Comparison of ENCODE assay signal across 17 cellular contexts in genomic region chr5:18270635-18271338, GRCh38.
DNase-seq lines count a peak whose midpoint lies in the region; ATAC-seq and TF ChIP-seq lines count a peak whose summit lies in the region.
"Had no signal": no experiment of that assay in that cellular context is flagged by ENCODE, and none has a peak within 500 bp of the region (broad histone marks: within the 10 kb centered on the region; RNA-seq: fewer than 3 reads in every experiment).

No MANE protein-coding gene starts in this region.

- DNase-seq in MCF 10A (ENCODE audit: unreplicated experiment) (peak; percentile 66), breast epithelium (ENCODE audit: low spot score in 2 of 2) (no peak), PC-3 (peak; percentile 23), choroid plexus epithelial cell (ENCODE audit: low read depth) (peak; percentile 10), NCI-H1436 (lab: John Stamatoyannopoulos, UW) (no peak), cardiac septum (ENCODE audit: low spot score) (no peak), hippocampal formation (lab: John Stamatoyannopoulos, UW) (no peak)
- DNase-seq in effector CD8-positive, alpha-beta T cell (lab: John Stamatoyannopoulos, UW) = no peak
- DNase-seq: CD8-positive, alpha-beta memory T cell; HFFc6; MG63; NCI-H1105; NCI-H1930; NCI-H524; RPMI8226 had no signal

- H3K27me3 ChIP-seq in breast epithelium (no peaks in the 10 kb centered on the region), PC-3 (ENCODE audit: low read length) (no peaks in the 10 kb centered on the region)
- H3K27me3 ChIP-seq: BLaER1 treated with 17β-estradiol and CSF1 and Interleukin-3, amounts not matched to agents 10 nM and 100 nM had no signal

- no peak overlapping the region for H3K4me2 ChIP-seq in PC-3 (ENCODE audit: low read length)
- H3K4me2 ChIP-seq: BLaER1 treated with 17β-estradiol and CSF1 and Interleukin-3, amounts not matched to agents 10 nM and 100 nM; KMS-11 had no signal

- H3K9me2 ChIP-seq in PC-3 (replicated peaks; ENCODE audit: low read length) = peaks cover 7% of the 10 kb centered on the region; the same call in 1 of the 2 replicates

- no peaks in the 10 kb centered on the region for H3K27me3 Mint-ChIP-seq in MCF 10A (ENCODE audit: insufficient read depth, unreplicated experiment)
- H3K27me3 Mint-ChIP-seq: CD8-positive, alpha-beta memory T cell had no signal

- no peaks in the 10 kb centered on the region for H3F3A ChIP-seq in PC-3 (ENCODE audit: low read length, unreplicated experiment)

- no peak overlapping the region for H3K27ac ChIP-seq in breast epithelium
- no peak overlapping the region for H3K27ac ChIP-seq in PC-3 (ENCODE audit: low read length)
- H3K27ac ChIP-seq: BLaER1 treated with 17β-estradiol and CSF1 and Interleukin-3, amounts not matched to agents 10 nM and 100 nM; KMS-11 had no signal

- no peak overlapping the region for H3K4me3 Mint-ChIP-seq in MCF 10A (ENCODE audit: unreplicated experiment)
- H3K4me3 Mint-ChIP-seq: CD8-positive, alpha-beta memory T cell; HFFc6 had no signal

- no TSS peak for BruUV-seq in MCF 10A (replicated peaks; lab: Mats Ljungman, UMichigan)
- no TSS peak for BruUV-seq in PC-3 (replicated peaks; lab: Mats Ljungman, UMichigan)

- H4K20me1 ChIP-seq in PC-3 (ENCODE audit: low read length) = no peaks in the 10 kb centered on the region
- H4K20me1 ChIP-seq: BLaER1 treated with 17β-estradiol and CSF1 and Interleukin-3, amounts not matched to agents 10 nM and 100 nM had no signal

- H3K9me3 ChIP-seq in breast epithelium (no peaks in the 10 kb centered on the region), PC-3 (ENCODE audit: low read length) (no peaks in the 10 kb centered on the region)
- H3K9me3 ChIP-seq: MG63 had no signal

- TF ChIP-seq CTCF in MCF 10A (IDR thresholded peaks at IDR 0.05; ENCODE audit: unreplicated experiment) (no peak), breast epithelium (IDR thresholded peaks at IDR 0.05) (no peak), PC-3 (conservative IDR thresholded peaks at IDR 0.05; ENCODE audit: low read depth, low read length) (no peak), choroid plexus epithelial cell (conservative IDR thresholded peaks at IDR 0.05; ENCODE audit: low read depth, low read length) (no peak)

- H3K36me3 Mint-ChIP-seq in MCF 10A (ENCODE audit: insufficient read depth, unreplicated experiment) = no peaks in the 10 kb centered on the region
- H3K36me3 Mint-ChIP-seq: CD8-positive, alpha-beta memory T cell had no signal

- H3K4me1 Mint-ChIP-seq in MCF 10A (ENCODE audit: insufficient read depth, unreplicated experiment) = peaks cover 13% of the 10 kb centered on the region
- H3K4me1 Mint-ChIP-seq: CD8-positive, alpha-beta memory T cell had no signal

- no peak overlapping the region for H2AFZ ChIP-seq in PC-3 (ENCODE audit: low read length)

- no peak for ATAC-seq in PC-3

- H3K36me3 ChIP-seq in breast epithelium (no peaks in the 10 kb centered on the region), PC-3 (ENCODE audit: low read depth, low read length) (no peaks in the 10 kb centered on the region)
- H3K36me3 ChIP-seq: BLaER1 treated with 17β-estradiol and CSF1 and Interleukin-3, amounts not matched to agents 10 nM and 100 nM; MG63 had no signal

- CTCF ChIA-PET in MCF 10A (lab: Yijun Ruan, JAX) (interaction anchor here (0.6 to 4.0 kb wide), 5 partner anchors 11 to 1054 kb away, joined by 3 to 22 read pairs (median 3); no protein-coding TSS in a partner anchor), PC-3 (lab: Charles Lee) (no interaction called here)

- intact Hi-C loops in MCF 10A (cut with micrococcal nuclease) (loop anchor here (5.0 kb wide), 1 partner anchor 68 kb away; no protein-coding TSS in a partner anchor), breast epithelium (cut with DNase I; ENCODE audit: low total_unique reads) (no loop called here), PC-3 (cut with micrococcal nuclease) (no loop called here), cardiac septum (cut with DNase I) (no loop called here)

- H3K4me3 ChIP-seq in breast epithelium (no peak overlapping the region), PC-3 (ENCODE audit: low read length) (no peak overlapping the region), choroid plexus epithelial cell (ENCODE audit: low read depth, low read length) (no peak overlapping the region)
- H3K4me3 ChIP-seq: BLaER1 treated with 17β-estradiol and CSF1 and Interleukin-3, amounts not matched to agents 10 nM and 100 nM; MG63 had no signal

- no peaks in the 10 kb centered on the region for H3K4me1 ChIP-seq in breast epithelium
- H3K4me1 ChIP-seq in PC-3 (ENCODE audit: insufficient read depth, low read length) = no peaks in the 10 kb centered on the region
- H3K4me1 ChIP-seq: BLaER1 treated with 17β-estradiol and CSF1 and Interleukin-3, amounts not matched to agents 10 nM and 100 nM had no signal

- TF ChIP-seq POLR2A in breast epithelium (IDR thresholded peaks at IDR 0.05) = no peak

- H3K9me3 Mint-ChIP-seq in MCF 10A (ENCODE audit: unreplicated experiment) = no peaks in the 10 kb centered on the region
- H3K9me3 Mint-ChIP-seq: HFFc6 had no signal

- POLR2A ChIA-PET in MCF 10A (lab: Yijun Ruan, JAX) (interaction anchor here (1.0 kb wide), 1 partner anchor 75 kb away, joined by 3 read pairs; no protein-coding TSS in a partner anchor), PC-3 (lab: Charles Lee; ENCODE audit: unreplicated experiment) (no interaction called here)

- H3K79me2 ChIP-seq in PC-3 (ENCODE audit: low read length) = no peaks in the 10 kb centered on the region

- H3K27ac Mint-ChIP-seq in MCF 10A (ENCODE audit: low read depth, unreplicated experiment) = no peak overlapping the region
- H3K27ac Mint-ChIP-seq: CD8-positive, alpha-beta memory T cell; HFFc6 had no signal

- no peak overlapping the region for H3K9ac ChIP-seq in PC-3 (ENCODE audit: low read length)
- H3K9ac ChIP-seq: BLaER1 treated with 17β-estradiol and CSF1 and Interleukin-3, amounts not matched to agents 10 nM and 100 nM; KMS-11 had no signal

Comparison
In these comparisons a context has a peak if more than half of its experiments do, and no peak if none do; other contexts are left out.
1. DNase-seq: peak in MCF 10A (single experiment), PC-3 (single experiment) and choroid plexus epithelial cell (single experiment); none in breast epithelium (0 of 2), NCI-H1436 (single experiment), cardiac septum (single experiment), hippocampal formation (0 of 2) and effector CD8-positive, alpha-beta T cell (single experiment).